ENCODE assay signal across 13 cellular contexts in the genomic region with DNA sequence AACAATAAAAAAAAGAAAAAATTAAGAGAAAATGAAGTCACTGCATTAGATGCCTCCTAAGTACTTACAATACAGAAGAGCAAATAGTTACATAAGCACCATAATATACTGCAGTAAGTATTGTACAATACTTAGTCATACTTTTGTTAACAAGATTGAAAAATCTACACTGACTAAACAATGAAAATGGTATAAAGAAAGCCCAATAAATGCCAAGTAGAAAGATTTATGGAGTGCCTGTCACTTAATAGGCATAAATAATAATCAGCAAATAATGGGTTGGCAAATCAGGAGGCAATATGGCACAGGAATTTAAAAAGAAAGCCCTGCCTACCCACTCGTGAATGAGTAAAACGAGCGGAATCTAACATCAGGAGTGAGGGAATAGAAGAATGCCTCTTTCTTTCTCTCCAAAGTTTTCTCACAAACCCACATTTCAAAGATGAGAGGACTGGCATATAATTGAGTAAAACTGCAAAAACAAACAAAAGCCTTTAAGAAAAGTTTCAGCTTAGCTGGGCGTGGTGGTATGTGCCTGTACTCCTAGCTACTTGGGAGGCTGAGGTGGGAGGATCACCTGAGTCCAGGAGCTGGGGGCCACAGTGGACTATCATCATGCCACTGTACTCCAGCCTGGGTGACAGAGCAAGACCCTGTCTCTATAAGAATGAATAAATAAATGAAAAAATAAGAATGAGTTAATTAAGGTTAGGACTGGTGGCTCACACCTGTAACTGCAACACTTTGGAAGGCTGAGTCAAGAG. TPM values are rescaled to one million over a fixed set of nuclear protein-coding genes. Genes with fewer than 3 reads are reported as not detected.
DNase-seq lines count a peak whose midpoint lies in the region; ATAC-seq and TF ChIP-seq lines count a peak whose summit lies in the region.
"Had no signal": no experiment of that assay in that cellular context is flagged by ENCODE, and none has a peak within 500 bp of the region (broad histone marks: within the 10 kb centered on the region; RNA-seq: fewer than 3 reads in every experiment).

No MANE protein-coding gene starts in this region.

- TF ChIP-seq EP300 in Ishikawa (IDR thresholded peaks at IDR 0.05; ENCODE audit: borderline replicate concordance) (peak; percentile 56; the same call in 1 of the 2 replicates), stomach (IDR thresholded peaks at IDR 0.05) (no peak)

- peaks cover 9 to 39% (median 23%) of the 10 kb centered on the region in 4 donors for H3K4me1 ChIP-seq in stomach

- H3K36me3 ChIP-seq in stomach = no peaks in the 10 kb centered on the region
- H3K36me3 ChIP-seq: MG63, right atrium auricular region, suprapubic skin had no signal

- no peak overlapping the region for H3K4me3 ChIP-seq in stomach
- H3K4me3 ChIP-seq: MG63, right atrium auricular region, suprapubic skin had no signal

- H3K4me3 Mint-ChIP-seq in central memory CD8-positive, alpha-beta T cell = no peak overlapping the region
- no peak overlapping the region for H3K4me3 Mint-ChIP-seq in mesothelial cell of epicardium
- H3K4me3 Mint-ChIP-seq: activated naive CD8-positive, alpha-beta T cell treated with anti-CD3 and anti-CD28 coated beads, Interleukin-2, amount 50 U/mL, for 24 hours had no signal

- peak overlapping the region; percentile 81 for H3K27ac Mint-ChIP-seq in central memory CD8-positive, alpha-beta T cell (ENCODE audit: low read depth)
- H3K27ac Mint-ChIP-seq in mesothelial cell of epicardium = peak overlapping the region; percentile 5
- H3K27ac Mint-ChIP-seq: activated naive CD8-positive, alpha-beta T cell treated with anti-CD3 and anti-CD28 coated beads, Interleukin-2, amount 50 U/mL, for 24 hours had no signal

- H3K4me1 Mint-ChIP-seq in central memory CD8-positive, alpha-beta T cell = no peaks in the 10 kb centered on the region
- peaks cover 10% of the 10 kb centered on the region for H3K4me1 Mint-ChIP-seq in mesothelial cell of epicardium

- no peaks in the 10 kb centered on the region for H3K27me3 Mint-ChIP-seq in central memory CD8-positive, alpha-beta T cell
- no peaks in the 10 kb centered on the region for H3K27me3 Mint-ChIP-seq in mesothelial cell of epicardium (ENCODE audit: low read depth)
- H3K27me3 Mint-ChIP-seq: activated naive CD8-positive, alpha-beta T cell treated with anti-CD3 and anti-CD28 coated beads, Interleukin-2, amount 50 U/mL, for 24 hours had no signal

- peak overlapping the region in 1 of 5 donors; percentile 32 for H3K27ac ChIP-seq in stomach
- H3K27ac ChIP-seq: suprapubic skin had no signal

- DNase-seq in DMS53 treated with DMSO at 0.1 percent for 48 hours (lab: John Stamatoyannopoulos, UW; ENCODE audit: unreplicated experiment) (peak; percentile 30), mesothelial cell of epicardium (ENCODE audit: low spot score in 2 of 2, unreplicated experiment in 2 of 2) (no peak), stomach (no peak), NCI-H1092 (lab: John Stamatoyannopoulos, UW) (no peak)
- no peak for DNase-seq in central memory CD8-positive, alpha-beta T cell (ENCODE audit: low spot score in 2 of 2)
- DNase-seq: activated naive CD8-positive, alpha-beta T cell treated with anti-CD3 and anti-CD28 coated beads, Interleukin-2, amount 50 U/mL, for 24 hours; effector memory CD4-positive, alpha-beta T cell; MG63 had no signal

- no peaks in the 10 kb centered on the region for H3K27me3 ChIP-seq in stomach
- H3K27me3 ChIP-seq: MG63, right atrium auricular region, suprapubic skin had no signal

- no peak for TF ChIP-seq POLR2A in stomach (IDR thresholded peaks at IDR 0.05)

- TF ChIP-seq RAD21 in Ishikawa (IDR thresholded peaks at IDR 0.05; ENCODE audit: low read depth) = no peak

- H3K9me3 Mint-ChIP-seq in central memory CD8-positive, alpha-beta T cell = peaks cover 14% of the 10 kb centered on the region
- peaks cover 18% of the 10 kb centered on the region for H3K9me3 Mint-ChIP-seq in mesothelial cell of epicardium

- intact Hi-C loops in stomach (cut with DNase I; ENCODE audit: low total_unique reads) = no loop called here

- peaks cover 0 to 10% (median 0%) of the 10 kb centered on the region in 4 donors for H3K9me3 ChIP-seq in stomach

- peaks cover 2% of the 10 kb centered on the region for H3K36me3 Mint-ChIP-seq in central memory CD8-positive, alpha-beta T cell (ENCODE audit: insufficient read depth)
- H3K36me3 Mint-ChIP-seq in mesothelial cell of epicardium = peaks cover 14% of the 10 kb centered on the region

- WGBS in stomach, 5 donors = 50 to 75% (median 63%) methylated on average over 4 of the region's 4 CpGs

- no peak for ATAC-seq in central memory CD8-positive, alpha-beta T cell (replicated peaks; ENCODE audit: extremely low read depth, poor library complexity, severe bottlenecking)
- ATAC-seq in GM19328 (IDR thresholded peaks at IDR 0.05; ENCODE audit: unreplicated experiment) (no peak), GM21526 (IDR thresholded peaks at IDR 0.05; ENCODE audit: low FRiP score, unreplicated experiment) (no peak)
- ATAC-seq: activated naive CD8-positive, alpha-beta T cell treated with anti-CD3 and anti-CD28 coated beads, Interleukin-2, amount 50 U/mL, for 24 hours had no signal

- peak; percentile 15 for TF ChIP-seq CTCF in mesothelial cell of epicardium (IDR thresholded peaks at IDR 0.05; ENCODE audit: unreplicated experiment)
- TF ChIP-seq CTCF in stomach (IDR thresholded peaks at IDR 0.05) = no peak

TF ChIP-seq in Ishikawa, 13 proteins besides CTCF, POLR2A, EP300 and RAD21:
- peak; percentile 60; the same call in 1 of the 2 replicates for TF ChIP-seq NFIC (IDR thresholded peaks at IDR 0.05)
- peak; percentile 47 for TF ChIP-seq TEAD4 (IDR thresholded peaks at IDR 0.05)
- peak; percentile 50 for TF ChIP-seq CEBPB (IDR thresholded peaks at IDR 0.05)
- peak; percentile 30; the same call in 1 of the 2 replicates for TF ChIP-seq FOXM1 (IDR thresholded peaks at IDR 0.05; ENCODE audit: borderline replicate concordance, low read depth)
- no peak for TF ChIP-seq YY1 (IDR thresholded peaks at IDR 0.05; ENCODE audit: low read depth)
- no peak for TF ChIP-seq TCF12 (IDR thresholded peaks at IDR 0.05; ENCODE audit: low read depth)
- no peak for TF ChIP-seq CREB1 (IDR thresholded peaks at IDR 0.05; ENCODE audit: low read depth)
- TF ChIP-seq, protein P1, sequence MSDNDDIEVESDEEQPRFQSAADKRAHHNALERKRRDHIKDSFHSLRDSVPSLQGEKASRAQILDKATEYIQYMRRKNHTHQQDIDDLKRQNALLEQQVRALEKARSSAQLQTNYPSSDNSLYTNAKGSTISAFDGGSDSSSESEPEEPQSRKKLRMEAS (IDR thresholded peaks at IDR 0.05) = no peak
- TF ChIP-seq TAF1 (IDR thresholded peaks at IDR 0.05; ENCODE audit: low read depth) = no peak
- TF ChIP-seq, protein P2, sequence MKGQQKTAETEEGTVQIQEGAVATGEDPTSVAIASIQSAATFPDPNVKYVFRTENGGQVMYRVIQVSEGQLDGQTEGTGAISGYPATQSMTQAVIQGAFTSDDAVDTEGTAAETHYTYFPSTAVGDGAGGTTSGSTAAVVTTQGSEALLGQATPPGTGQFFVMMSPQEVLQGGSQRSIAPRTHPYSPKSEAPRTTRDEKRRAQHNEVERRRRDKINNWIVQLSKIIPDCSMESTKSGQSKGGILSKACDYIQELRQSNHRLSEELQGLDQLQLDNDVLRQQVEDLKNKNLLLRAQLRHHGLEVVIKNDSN (IDR thresholded peaks at IDR 0.05) = no peak
- TF ChIP-seq, protein P3, sequence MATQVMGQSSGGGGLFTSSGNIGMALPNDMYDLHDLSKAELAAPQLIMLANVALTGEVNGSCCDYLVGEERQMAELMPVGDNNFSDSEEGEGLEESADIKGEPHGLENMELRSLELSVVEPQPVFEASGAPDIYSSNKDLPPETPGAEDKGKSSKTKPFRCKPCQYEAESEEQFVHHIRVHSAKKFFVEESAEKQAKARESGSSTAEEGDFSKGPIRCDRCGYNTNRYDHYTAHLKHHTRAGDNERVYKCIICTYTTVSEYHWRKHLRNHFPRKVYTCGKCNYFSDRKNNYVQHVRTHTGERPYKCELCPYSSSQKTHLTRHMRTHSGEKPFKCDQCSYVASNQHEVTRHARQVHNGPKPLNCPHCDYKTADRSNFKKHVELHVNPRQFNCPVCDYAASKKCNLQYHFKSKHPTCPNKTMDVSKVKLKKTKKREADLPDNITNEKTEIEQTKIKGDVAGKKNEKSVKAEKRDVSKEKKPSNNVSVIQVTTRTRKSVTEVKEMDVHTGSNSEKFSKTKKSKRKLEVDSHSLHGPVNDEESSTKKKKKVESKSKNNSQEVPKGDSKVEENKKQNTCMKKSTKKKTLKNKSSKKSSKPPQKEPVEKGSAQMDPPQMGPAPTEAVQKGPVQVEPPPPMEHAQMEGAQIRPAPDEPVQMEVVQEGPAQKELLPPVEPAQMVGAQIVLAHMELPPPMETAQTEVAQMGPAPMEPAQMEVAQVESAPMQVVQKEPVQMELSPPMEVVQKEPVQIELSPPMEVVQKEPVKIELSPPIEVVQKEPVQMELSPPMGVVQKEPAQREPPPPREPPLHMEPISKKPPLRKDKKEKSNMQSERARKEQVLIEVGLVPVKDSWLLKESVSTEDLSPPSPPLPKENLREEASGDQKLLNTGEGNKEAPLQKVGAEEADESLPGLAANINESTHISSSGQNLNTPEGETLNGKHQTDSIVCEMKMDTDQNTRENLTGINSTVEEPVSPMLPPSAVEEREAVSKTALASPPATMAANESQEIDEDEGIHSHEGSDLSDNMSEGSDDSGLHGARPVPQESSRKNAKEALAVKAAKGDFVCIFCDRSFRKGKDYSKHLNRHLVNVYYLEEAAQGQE (IDR thresholded peaks at IDR 0.05; ENCODE audit: low read depth) = no peak
- TF ChIP-seq EGR1 (IDR thresholded peaks at IDR 0.05) = no peak
- no peak for TF ChIP-seq ZBTB7A (IDR thresholded peaks at IDR 0.05; ENCODE audit: low read depth)

RNA-seq across cellular contexts. Expression of a gene that starts 36.1 kb away (rescaled TPM):
- total RNA-seq in mesothelial cell of epicardium (24.2 to 30.0 TPM (median 26.5 TPM) in 3 replicates), stomach (10 to 100 TPM; 14.0 to 95.1 (median 47.3) TPM)
- polyA plus RNA-seq in stomach = 10 to 100 TPM in 1 of 3 donors, 1 to 10 TPM in 2; 3.6 to 17.3 (median 8.8) TPM
